In genomic region chr7:109092268-109092667, GRCh38 we compare ENCODE assay signal across 25 cellular contexts.
DNase-seq lines count a peak whose midpoint lies in the region; ATAC-seq and TF ChIP-seq lines count a peak whose summit lies in the region.
"Had no signal": no experiment of that assay in that cellular context is flagged by ENCODE, and none has a peak within 500 bp of the region (broad histone marks: within the 10 kb centered on the region; RNA-seq: fewer than 3 reads in every experiment).

No MANE protein-coding gene starts in this region.

- no peaks in the 10 kb centered on the region for H3K79me2 ChIP-seq in MM.1S (ENCODE audit: low read length)

- no peaks in the 10 kb centered on the region for H3K9me2 ChIP-seq in MM.1S (replicated peaks; ENCODE audit: insufficient read depth, low read length)

- H3K4me3 ChIP-seq in MM.1S (ENCODE audit: low read length): no peak overlapping the region
- no peak overlapping the region for H3K4me3 ChIP-seq in CD8-positive, alpha-beta T cell (ENCODE audit: low read depth, low read length)
- H3K4me3 ChIP-seq: coronary artery, pancreas, SK-N-MC, upper lobe of left lung had no signal

- no peak overlapping the region for H3K27ac ChIP-seq in MM.1S (ENCODE audit: low read length)
- H3K27ac ChIP-seq in VCaP: no peak overlapping the region
- no peak overlapping the region for H3K27ac ChIP-seq in CD8-positive, alpha-beta T cell (ENCODE audit: low read depth, low read length)
- H3K27ac ChIP-seq: coronary artery, HL-60, pancreas, SK-N-MC, upper lobe of left lung had no signal

- no peaks in the 10 kb centered on the region for H3K27me3 ChIP-seq in MM.1S (replicated peaks; ENCODE audit: insufficient read depth, low read length)
- H3K27me3 ChIP-seq in CD8-positive, alpha-beta T cell (ENCODE audit: insufficient read depth, low read length): no peaks in the 10 kb centered on the region
- H3K27me3 ChIP-seq: pancreas, upper lobe of left lung had no signal

- no peak overlapping the region for H3K4me2 ChIP-seq in MM.1S (ENCODE audit: low read depth, low read length)

- no peaks in the 10 kb centered on the region for H4K20me1 ChIP-seq in MM.1S (ENCODE audit: insufficient read depth, low read length)

- no peak for ATAC-seq in CD8-positive, alpha-beta T cell
- ATAC-seq: activated naive CD4-positive, alpha-beta T cell treated with anti-CD3 and anti-CD28 coated beads, Interleukin-2, amount 50 U/mL, for 72 hours; pancreas had no signal

- no peak overlapping the region for H3K4me3 Mint-ChIP-seq in neural crest cell
- H3K4me3 Mint-ChIP-seq in CD8-positive, alpha-beta T cell: no peak overlapping the region
- H3K4me3 Mint-ChIP-seq: activated T-helper 1 cell treated with anti-CD3 and anti-CD28 coated beads, Interleukin-12 subunit alpha, Interleukin-12 subunit beta, Interleukin-2, Interleukin-4 antibody, amounts not matched to agents 30 ng/mL and 10 ng/mL and 1 ng/mL, durations not matched to agents 14 hours and 24 hours and 36 hours; B cell; brain; IgD-negative memory B cell; stimulated activated naive CD8-positive, alpha-beta T cell treated with anti-CD3 and anti-CD28 coated beads, Interleukin-15, Interleukin-2, amounts not matched to agents 100 ng/mL and 50 ng/mL, for 24 hours had no signal

- TF ChIP-seq CTCF in MM.1S (IDR thresholded peaks at IDR 0.05; ENCODE audit: low read length) (0 out of 2 replicates have a peak, but pooled peaks have one; percentile 9), VCaP (conservative IDR thresholded peaks at IDR 0.05) (peak; percentile 72), neural crest cell (conservative IDR thresholded peaks at IDR 0.05) (peak; percentile 48)
- no peak for TF ChIP-seq CTCF in CD8-positive, alpha-beta T cell (IDR thresholded peaks at IDR 0.05)

- DNase-seq in DMS 273 (lab: John Stamatoyannopoulos, UW; ENCODE audit: unreplicated experiment) (peak; percentile 33), DMS 273 treated with DMSO at 0.1 percent for 48 hours (lab: John Stamatoyannopoulos, UW) (no peak), MM.1S (no peak), neural crest cell (ENCODE audit: low read depth, low spot score) (no peak), KG1 (lab: John Stamatoyannopoulos, UW) (no peak), NCI-H510A (lab: John Stamatoyannopoulos, UW) (no peak)
- DNase-seq in CD8-positive, alpha-beta T cell: no peak
- DNase-seq: 8988T, Calu3, HCEC 1CT, kidney, NCI-H2029 treated with DMSO at 0.1 percent for 48 hours, NCI-H524 treated with DMSO at 0.1 percent for 48 hours, pancreas, upper lobe of left lung had no signal

- no peaks in the 10 kb centered on the region for H3K36me3 ChIP-seq in MM.1S (replicated peaks; ENCODE audit: insufficient read depth, low read length)
- H3K36me3 ChIP-seq in CD8-positive, alpha-beta T cell (ENCODE audit: insufficient read depth, low read length): no peaks in the 10 kb centered on the region
- H3K36me3 ChIP-seq: pancreas, upper lobe of left lung had no signal

- no peaks in the 10 kb centered on the region for H3K4me1 ChIP-seq in MM.1S (ENCODE audit: low read length)
- H3K4me1 ChIP-seq in CD8-positive, alpha-beta T cell (ENCODE audit: insufficient read depth, low read length): no peaks in the 10 kb centered on the region
- H3K4me1 ChIP-seq: pancreas, upper lobe of left lung had no signal

- no peak overlapping the region for H3K27ac Mint-ChIP-seq in neural crest cell (ENCODE audit: unreplicated experiment)
- no peak overlapping the region for H3K27ac Mint-ChIP-seq in CD8-positive, alpha-beta T cell
- H3K27ac Mint-ChIP-seq: activated naive CD4-positive, alpha-beta T cell treated with anti-CD3 and anti-CD28 coated beads, Interleukin-2, amount 50 U/mL, for 72 hours; activated T-helper 1 cell treated with anti-CD3 and anti-CD28 coated beads, Interleukin-12 subunit alpha, Interleukin-12 subunit beta, Interleukin-2, Interleukin-4 antibody, amounts not matched to agents 30 ng/mL and 10 ng/mL and 1 ng/mL, durations not matched to agents 14 hours and 24 hours and 36 hours; B cell; brain; IgD-negative memory B cell; stimulated activated naive CD8-positive, alpha-beta T cell treated with anti-CD3 and anti-CD28 coated beads, Interleukin-15, Interleukin-2, amounts not matched to agents 100 ng/mL and 50 ng/mL, for 24 hours had no signal

- no peaks in the 10 kb centered on the region for H3F3A ChIP-seq in MM.1S (ENCODE audit: insufficient read depth, low read length)

- no peaks in the 10 kb centered on the region for H3K9me3 ChIP-seq in MM.1S (replicated peaks; ENCODE audit: insufficient read depth, low read length)
- no peaks in the 10 kb centered on the region for H3K9me3 ChIP-seq in CD8-positive, alpha-beta T cell (ENCODE audit: low read length)
- H3K9me3 ChIP-seq: pancreas had no signal

- H3K9ac ChIP-seq in MM.1S (ENCODE audit: low read length): no peak overlapping the region

- no peak overlapping the region for H2AFZ ChIP-seq in MM.1S (ENCODE audit: low read length)

- no peaks in the 10 kb centered on the region for H3K4me1 Mint-ChIP-seq in neural crest cell
- H3K4me1 Mint-ChIP-seq in CD8-positive, alpha-beta T cell (ENCODE audit: low read depth): no peaks in the 10 kb centered on the region
- H3K4me1 Mint-ChIP-seq: B cell, brain, IgD-negative memory B cell had no signal

- intact Hi-C loops in CD8-positive, alpha-beta T cell (cut with DNase I, micrococcal nuclease): no loop called here

- no peaks in the 10 kb centered on the region for H3K36me3 Mint-ChIP-seq in neural crest cell (ENCODE audit: low read depth)
- H3K36me3 Mint-ChIP-seq in CD8-positive, alpha-beta T cell: no peaks in the 10 kb centered on the region
- H3K36me3 Mint-ChIP-seq: activated naive CD4-positive, alpha-beta T cell treated with anti-CD3 and anti-CD28 coated beads, Interleukin-2, amount 50 U/mL, for 72 hours; brain; IgD-negative memory B cell had no signal

- H3K9me3 Mint-ChIP-seq in neural crest cell: peaks cover 7% of the 10 kb centered on the region
- H3K9me3 Mint-ChIP-seq in CD8-positive, alpha-beta T cell: peaks cover 9% of the 10 kb centered on the region
- H3K9me3 Mint-ChIP-seq: activated T-helper 1 cell treated with anti-CD3 and anti-CD28 coated beads, Interleukin-12 subunit alpha, Interleukin-12 subunit beta, Interleukin-2, Interleukin-4 antibody, amounts not matched to agents 30 ng/mL and 10 ng/mL and 1 ng/mL, durations not matched to agents 14 hours and 24 hours and 36 hours had no signal

- H3K27me3 Mint-ChIP-seq in neural crest cell (ENCODE audit: low read depth): no peaks in the 10 kb centered on the region
- no peaks in the 10 kb centered on the region for H3K27me3 Mint-ChIP-seq in CD8-positive, alpha-beta T cell (ENCODE audit: low read depth)
- H3K27me3 Mint-ChIP-seq: B cell; IgD-negative memory B cell; stimulated activated naive CD8-positive, alpha-beta T cell treated with anti-CD3 and anti-CD28 coated beads, Interleukin-15, Interleukin-2, amounts not matched to agents 100 ng/mL and 50 ng/mL, for 24 hours had no signal

- CTCF ChIA-PET in CD8-positive, alpha-beta T cell (lab: Charles Lee): no interaction called here

- POLR2A ChIA-PET in CD8-positive, alpha-beta T cell (lab: Charles Lee): no interaction called here
